28 cellular contexts compared by ENCODE assay signal in genomic region chr3:45736707-45737106, GRCh38. TPM values are rescaled to one million over a fixed set of nuclear protein-coding genes. Genes with fewer than 3 reads are reported as not detected.
DNase-seq lines count a peak whose midpoint lies in the region; ATAC-seq, FAIRE-seq and TF ChIP-seq lines count a peak whose summit lies in the region.
"Had no signal": no experiment of that assay in that cellular context is flagged by ENCODE, and none has a peak within 500 bp of the region (broad histone marks: within the 10 kb centered on the region; RNA-seq: fewer than 3 reads in every experiment).

No MANE protein-coding gene starts in this region.

- ATAC-seq in activated T-helper 17 cell treated with anti-CD3 and anti-CD28 coated beads, Interleukin-2, amount 50 U/mL, for 72 hours (replicated peaks): peak; percentile 74
- ATAC-seq in naive B cell (ENCODE audit: low read depth in 2 of 2): no peak
- peak; percentile 69 for ATAC-seq in stimulated activated naive CD8-positive, alpha-beta T cell treated with anti-CD3 and anti-CD28 coated beads, Interleukin-15, amount 100 ng/mL, for 72 hours
- ATAC-seq in lower lobe of right lung: no peak
- ATAC-seq: body of pancreas, HCT116, mucosa of descending colon, right lobe of liver had no signal

- peaks cover 98% of the 10 kb centered on the region for H3K36me3 ChIP-seq in lower lobe of right lung
- peaks cover 49 to 73% of the 10 kb centered on the region in 2 donors for H3K36me3 ChIP-seq in kidney (ENCODE audit: control insufficient read depth in 1 of 2, insufficient read depth in 2 of 2, low read length in 2 of 2)

- H3K4me3 Mint-ChIP-seq in activated T-helper 17 cell treated with anti-CD3 and anti-CD28 coated beads, Interleukin-2, amount 50 U/mL, for 72 hours: no peak overlapping the region
- no peak overlapping the region for H3K4me3 Mint-ChIP-seq in naive B cell
- no peak overlapping the region for H3K4me3 Mint-ChIP-seq in stimulated activated naive CD8-positive, alpha-beta T cell treated with anti-CD3 and anti-CD28 coated beads, Interleukin-15, amount 100 ng/mL, for 72 hours

- peak; percentile 27 for DNase-seq in stimulated activated CD4-positive, alpha-beta T cell treated with anti-CD3 and anti-CD28 coated beads, Interleukin-1b, Interleukin-23, amount 100 ng/mL, for 48 hours
- DNase-seq in stimulated activated CD4-positive, alpha-beta T cell treated with anti-CD3 and anti-CD28 coated beads, Interleukin-4, amount 100 ng/mL, for 24 hours: no peak
- DNase-seq in naive B cell (no peak), GF-D8 (lab: John Stamatoyannopoulos, UW) (no peak), lower lobe of right lung (no peak), kidney (no peak)
- DNase-seq in stimulated activated naive CD8-positive, alpha-beta T cell treated with anti-CD3 and anti-CD28 coated beads, Interleukin-15, amount 100 ng/mL, for 72 hours: peak in 1 of 2 donors; percentile 19
- DNase-seq: adrenal gland; body of pancreas; DND-41; glutamatergic neuron; mucosa of descending colon; NCI-H1092 treated with DMSO at 0.1 percent for 48 hours; NCI-H2029; NCI-H2227 treated with DMSO at 0.1 percent for 48 hours; NCI-H526 treated with DMSO at 0.1 percent for 48 hours; right lobe of liver; Right ventricle myocardium superior; stimulated activated CD4-positive, alpha-beta T cell treated with anti-CD3 and anti-CD28 coated beads, Interleukin-12 subunit alpha, Interleukin-12 subunit beta, amount 100 ng/mL, for 4 hours; stomach; T-helper 9 cell; thyroid gland; WERI-Rb-1 had no signal

- no peak overlapping the region for H3K27ac ChIP-seq in lower lobe of right lung
- no peak overlapping the region for H3K27ac ChIP-seq in kidney (ENCODE audit: low read depth in 2 of 2, low read length in 2 of 2)
- H3K27ac ChIP-seq: adrenal gland, body of pancreas, C4-2B, epithelial cell of prostate, right lobe of liver, stomach, thyroid gland, WERI-Rb-1 had no signal

- H3K4me3 ChIP-seq in lower lobe of right lung (no peak overlapping the region), kidney (ENCODE audit: low read length in 2 of 2) (no peak overlapping the region)
- H3K4me3 ChIP-seq: adrenal gland, body of pancreas, mucosa of descending colon, right lobe of liver, stomach, thyroid gland had no signal

- H3K4me1 Mint-ChIP-seq in activated T-helper 17 cell treated with anti-CD3 and anti-CD28 coated beads, Interleukin-2, amount 50 U/mL, for 72 hours: peaks cover 28% of the 10 kb centered on the region
- peaks cover 15 to 21% (median 20%) of the 10 kb centered on the region in 3 donors for H3K4me1 Mint-ChIP-seq in naive B cell
- peaks cover 33% of the 10 kb centered on the region for H3K4me1 Mint-ChIP-seq in stimulated activated naive CD8-positive, alpha-beta T cell treated with anti-CD3 and anti-CD28 coated beads, Interleukin-15, amount 100 ng/mL, for 72 hours

- TF ChIP-seq CTCF in lower lobe of right lung (IDR thresholded peaks at IDR 0.05) (no peak), kidney (IDR thresholded peaks at IDR 0.05; ENCODE audit: borderline replicate concordance, extremely low read depth, insufficient read depth) (no peak)

- intact Hi-C loops in lower lobe of right lung (cut with DNase I): no loop called here
- intact Hi-C loops in kidney (cut with DNase I): no loop called here

- peaks cover 98% of the 10 kb centered on the region for H3K36me3 Mint-ChIP-seq in activated T-helper 17 cell treated with anti-CD3 and anti-CD28 coated beads, Interleukin-2, amount 50 U/mL, for 72 hours (ENCODE audit: low read depth)
- H3K36me3 Mint-ChIP-seq in naive B cell: peaks cover 44 to 54% of the 10 kb centered on the region in 2 donors

- H3K9me3 Mint-ChIP-seq in activated T-helper 17 cell treated with anti-CD3 and anti-CD28 coated beads, Interleukin-2, amount 50 U/mL, for 72 hours: no peaks in the 10 kb centered on the region
- no peaks in the 10 kb centered on the region for H3K9me3 Mint-ChIP-seq in naive B cell
- H3K9me3 Mint-ChIP-seq in stimulated activated naive CD8-positive, alpha-beta T cell treated with anti-CD3 and anti-CD28 coated beads, Interleukin-15, amount 100 ng/mL, for 72 hours: no peaks in the 10 kb centered on the region

- peak overlapping the region; percentile 77 for H3K27ac Mint-ChIP-seq in activated T-helper 17 cell treated with anti-CD3 and anti-CD28 coated beads, Interleukin-2, amount 50 U/mL, for 72 hours
- peak overlapping the region in 4 of 6 donors; percentile 1 to 71 (median 32) for H3K27ac Mint-ChIP-seq in naive B cell
- no peak overlapping the region for H3K27ac Mint-ChIP-seq in stimulated activated naive CD8-positive, alpha-beta T cell treated with anti-CD3 and anti-CD28 coated beads, Interleukin-15, amount 100 ng/mL, for 72 hours
- H3K27ac Mint-ChIP-seq: progenitor cell of endocrine pancreas had no signal

- H3K9me3 ChIP-seq in lower lobe of right lung: no peaks in the 10 kb centered on the region
- no peaks in the 10 kb centered on the region for H3K9me3 ChIP-seq in kidney (ENCODE audit: control insufficient read depth in 1 of 2, low read length in 2 of 2)
- H3K9me3 ChIP-seq: adrenal gland, body of pancreas, mucosa of descending colon, right lobe of liver, stomach, thyroid gland had no signal

- no peaks in the 10 kb centered on the region for H3K27me3 ChIP-seq in lower lobe of right lung (ENCODE audit: low read depth)
- H3K27me3 ChIP-seq: adrenal gland, body of pancreas, right lobe of liver, stomach, thyroid gland had no signal

- H3K27me3 Mint-ChIP-seq in activated T-helper 17 cell treated with anti-CD3 and anti-CD28 coated beads, Interleukin-2, amount 50 U/mL, for 72 hours: no peaks in the 10 kb centered on the region
- H3K27me3 Mint-ChIP-seq in naive B cell: no peaks in the 10 kb centered on the region
- H3K27me3 Mint-ChIP-seq in stimulated activated naive CD8-positive, alpha-beta T cell treated with anti-CD3 and anti-CD28 coated beads, Interleukin-15, amount 100 ng/mL, for 72 hours: no peaks in the 10 kb centered on the region
- H3K27me3 Mint-ChIP-seq: progenitor cell of endocrine pancreas had no signal

- H3K9ac ChIP-seq in kidney (ENCODE audit: low read length in 2 of 2): no peak overlapping the region

- no peak for FAIRE-seq in kidney (lab: Jason Lieb, UNC)

- H3K4me1 ChIP-seq in lower lobe of right lung (no peaks in the 10 kb centered on the region), kidney (ENCODE audit: control insufficient read depth in 1 of 2, insufficient read depth in 1 of 2, low read depth in 1 of 2, low read length in 2 of 2) (no peaks in the 10 kb centered on the region)
- H3K4me1 ChIP-seq: adrenal gland, body of pancreas, right lobe of liver, stomach, thyroid gland had no signal

RNA-seq across cellular contexts. Expression of gene SACM1L, which starts 47.5 kb away (rescaled TPM):
- 10 to 100 TPM; 49.2 to 57.4 TPM for total RNA-seq in activated T-helper 17 cell treated with anti-CD3 and anti-CD28 coated beads, Interleukin-2, amount 50 U/mL, for 72 hours
- 10 to 100 TPM in 4 of 6 donors, 1 to 10 TPM in 2; 7.3 to 19.2 (median 15.4) TPM for polyA plus RNA-seq in naive B cell (ENCODE audit: low read depth in 6 of 6)
- total RNA-seq in lower lobe of right lung: 80.5 TPM
- 53.1 TPM for total RNA-seq in kidney
- 27.1 TPM for polyA plus RNA-seq in kidney (ENCODE audit: insufficient read depth, low read depth, low replicate concordance)

RNA-seq across cellular contexts. Expression of gene SLC6A20, which starts 59.6 kb away (rescaled TPM):
- total RNA-seq in activated T-helper 17 cell treated with anti-CD3 and anti-CD28 coated beads, Interleukin-2, amount 50 U/mL, for 72 hours: not detected
- polyA plus RNA-seq in naive B cell (ENCODE audit: low read depth in 6 of 6) (under 1 TPM in 1 of 6 donors, not detected in 5; 0.93 TPM), kidney (ENCODE audit: insufficient read depth, low read depth, low replicate concordance) (0.37 TPM)
- total RNA-seq in lower lobe of right lung (4.2 TPM), kidney (35.2 TPM)
- total RNA-seq: progenitor cell of endocrine pancreas, Right ventricle myocardium superior had no signal

Comparison
In these comparisons a context has a peak if more than half of its experiments do, and no peak if none do; other contexts are left out.
1. ATAC-seq: peak in activated T-helper 17 cell treated with anti-CD3 and anti-CD28 coated beads, Interleukin-2, amount 50 U/mL, for 72 hours (single experiment) and stimulated activated naive CD8-positive, alpha-beta T cell treated with anti-CD3 and anti-CD28 coated beads, Interleukin-15, amount 100 ng/mL, for 72 hours (single experiment); none in naive B cell (0 of 2) and lower lobe of right lung (0 of 2).
2. H3K27ac Mint-ChIP-seq: peak in activated T-helper 17 cell treated with anti-CD3 and anti-CD28 coated beads, Interleukin-2, amount 50 U/mL, for 72 hours (single experiment) and naive B cell (4 of 6); none in stimulated activated naive CD8-positive, alpha-beta T cell treated with anti-CD3 and anti-CD28 coated beads, Interleukin-15, amount 100 ng/mL, for 72 hours (0 of 2).